ENCODE assay signal across 8 cellular contexts in the genomic region with DNA sequence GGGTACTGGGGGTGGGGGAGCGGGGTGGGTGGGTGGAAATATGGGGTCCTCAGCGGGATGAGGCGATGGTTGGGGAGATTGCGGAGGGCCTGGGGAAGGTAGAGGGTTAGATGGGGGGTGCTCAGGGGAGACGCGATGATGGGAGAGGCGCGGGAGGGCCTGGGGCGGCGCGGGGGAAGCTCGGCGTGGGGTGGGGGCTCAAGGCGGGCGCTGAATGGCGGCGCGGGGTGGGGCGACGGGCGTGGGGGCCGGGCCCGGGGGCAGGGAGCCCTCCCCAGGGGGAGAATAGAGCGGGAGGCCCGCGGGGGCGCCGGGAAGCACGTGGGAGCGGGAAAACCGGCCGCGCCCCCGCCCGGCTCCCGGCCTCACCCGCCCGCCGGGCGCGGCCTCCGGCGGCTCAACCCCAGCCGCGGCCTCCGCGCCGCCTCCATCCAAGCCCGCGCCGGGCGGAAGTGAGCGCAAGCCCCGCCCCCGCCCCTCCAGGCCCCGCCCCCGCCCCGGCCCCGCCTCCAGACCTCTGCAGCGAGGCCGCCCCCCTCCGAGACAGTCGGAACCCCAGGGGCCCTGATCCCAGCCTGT. TPM values are rescaled to one million over a fixed set of nuclear protein-coding genes. Genes with fewer than 3 reads are reported as not detected.
DNase-seq lines count a peak whose midpoint lies in the region; ATAC-seq, FAIRE-seq and TF ChIP-seq lines count a peak whose summit lies in the region.

A gene with protein sequence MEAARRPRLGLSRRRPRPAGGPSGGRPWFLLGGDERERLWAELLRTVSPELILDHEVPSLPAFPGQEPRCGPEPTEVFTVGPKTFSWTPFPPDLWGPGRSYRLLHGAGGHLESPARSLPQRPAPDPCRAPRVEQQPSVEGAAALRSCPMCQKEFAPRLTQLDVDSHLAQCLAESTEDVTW (minus strand): TSS at position 454 of the 579 bp plus-strand sequence. CDS start 23 bp downstream, at position 431.

- peak within 1 kb of the TSS; percentile 88 for H3K4me3 Mint-ChIP-seq in CD4-positive, alpha-beta T cell

- peaks cover 8% of the 10 kb centered on the region for H3K4me1 Mint-ChIP-seq in CD4-positive, alpha-beta T cell (ENCODE audit: low read depth)

- H3K36me3 Mint-ChIP-seq in CD4-positive, alpha-beta T cell (ENCODE audit: low read depth), result no peaks in the 10 kb centered on the region

- peak; percentile 56 for ATAC-seq in CD4-positive, alpha-beta T cell (ENCODE audit: poor library complexity)
- ATAC-seq in GM19035 (IDR thresholded peaks at IDR 0.05; ENCODE audit: unreplicated experiment), result peak; percentile 44
- ATAC-seq in HG03139 (IDR thresholded peaks at IDR 0.05; ENCODE audit: unreplicated experiment), result peak; percentile 41
- ATAC-seq in heart right ventricle, result peak; percentile 35 to 70 (median 54)

- no peaks in the 10 kb centered on the region for H3K27me3 ChIP-seq in CD4-positive, alpha-beta T cell (ENCODE audit: control insufficient read depth, insufficient read depth, low read length)
- no peaks in the 10 kb centered on the region for H3K27me3 ChIP-seq in heart right ventricle

- H3K4me3 ChIP-seq in heart right ventricle, result peak within 1 kb of the TSS; percentile 47 to 78 (median 70)

- 1 to 3% (median 2%) methylated on average over 32 to 52 of the region's 63 CpGs for WGBS in adipose tissue, 3 donors
- WGBS in heart right ventricle, 2 donors, result 2 to 5% methylated on average over 27 to 52 of the region's 63 CpGs

- H3K27ac ChIP-seq in CD4-positive, alpha-beta T cell (ENCODE audit: low read depth, low read length), result peak within 1 kb of the TSS; percentile 86
- peak within 1 kb of the TSS; percentile 62 for H3K27ac ChIP-seq in adipose tissue (ENCODE audit: low read depth, low read length)
- H3K27ac ChIP-seq in heart right ventricle, result peak within 1 kb of the TSS; percentile 90 to 98 (median 94)

- intact Hi-C loops in CD4-positive, alpha-beta T cell (cut with DNase I, micrococcal nuclease), result loop anchor here (2.0 to 10.0 kb wide), 4 partner anchors 60 to 650 kb away; partner anchors contain the start of genes MORN1 (in 1 of the 2) and RER1 (in 1 of the 2)
- intact Hi-C loops in heart right ventricle (cut with DNase I) (loop anchor here in 8 of 10 donors (2.0 to 10.0 kb wide), 6 partner anchors 120 to 450 kb away; no protein-coding TSS in a partner anchor), posterior vena cava (cut with DNase I) (loop anchor here in 1 of 2 donors (2.0 to 5.0 kb wide), 2 partner anchors 38 to 186 kb away; no protein-coding TSS in a partner anchor)

- H3K36me3 ChIP-seq in heart right ventricle, result no peaks in the 10 kb centered on the region

- peak within 1 kb of the TSS; percentile 86 for H3K27ac Mint-ChIP-seq in CD4-positive, alpha-beta T cell

- peak in 7 of 10 experiments; percentile 16 to 79 (median 68) for DNase-seq in CD4-positive, alpha-beta T cell
- DNase-seq in RCC 7860 (ENCODE audit: low spot score), result peak; percentile 34
- DNase-seq in heart right ventricle, result peak in 1 of 2 donors; percentile 76
- DNase-seq in posterior vena cava (ENCODE audit: low spot score), result no peak
- DNase-seq in retina, result no peak

- H3K9me3 Mint-ChIP-seq in CD4-positive, alpha-beta T cell, result no peaks in the 10 kb centered on the region

- FAIRE-seq in RCC 7860 (lab: Jason Lieb, UNC), result no peak

- TF ChIP-seq CTCF in CD4-positive, alpha-beta T cell (IDR thresholded peaks at IDR 0.05), result no peak
- TF ChIP-seq CTCF in heart right ventricle (IDR thresholded peaks at IDR 0.05), result no peak

- H3K4me1 ChIP-seq in heart right ventricle, result peaks cover 32 to 69% (median 62%) of the 10 kb centered on the region in 9 donors

- POLR2A ChIA-PET in CD4-positive, alpha-beta T cell (lab: Charles Lee), result interaction anchor here (0.6 to 2.1 kb wide), 22 partner anchors 9 to 390 kb away, joined by 3 to 36 read pairs (median 6); partner anchors contain the start of genes MORN1, RER1, SKI and TNFRSF14

- H3K9me3 ChIP-seq in CD4-positive, alpha-beta T cell (ENCODE audit: control insufficient read depth, low read length), result no peaks in the 10 kb centered on the region
- H3K9me3 ChIP-seq in heart right ventricle, result no peaks in the 10 kb centered on the region

- no peaks in the 10 kb centered on the region for H3K27me3 Mint-ChIP-seq in CD4-positive, alpha-beta T cell

- CTCF ChIA-PET in CD4-positive, alpha-beta T cell (lab: Charles Lee), result interaction anchor here (0.6 to 3.2 kb wide), 28 partner anchors 10 to 1342 kb away, joined by 3 to 47 read pairs (median 5); partner anchors contain the start of genes MORN1, RER1 and SKI

RNA-seq across cellular contexts. Expression of the gene that starts here (rescaled TPM):
- 10 to 100 TPM; 51.7 to 53.1 TPM for total RNA-seq in CD4-positive, alpha-beta T cell
- 10 to 100 TPM; 30.4 to 69.3 (median 62.6) TPM for polyA plus RNA-seq in adipose tissue
- 10 to 100 TPM; 30.9 to 47.6 (median 38.3) TPM for total RNA-seq in heart right ventricle
- polyA plus RNA-seq in heart right ventricle, result 10 to 100 TPM; 83.0 to 83.6 TPM
- total RNA-seq in posterior vena cava, result 10 to 100 TPM; 50.7 to 52.9 TPM

Comparison
In these comparisons a context has a peak if more than half of its experiments do, and no peak if none do; other contexts are left out.
1. DNase-seq: peak in CD4-positive, alpha-beta T cell (7 of 10) and RCC 7860 (single experiment); none in posterior vena cava (single experiment) and retina (single experiment).
2. Peak in every context shown above with its lines, with median percentiles within 50 percentile points of each other: ATAC-seq and H3K27ac ChIP-seq.